1 cellular context compared by ENCODE assay signal in the genomic region with DNA sequence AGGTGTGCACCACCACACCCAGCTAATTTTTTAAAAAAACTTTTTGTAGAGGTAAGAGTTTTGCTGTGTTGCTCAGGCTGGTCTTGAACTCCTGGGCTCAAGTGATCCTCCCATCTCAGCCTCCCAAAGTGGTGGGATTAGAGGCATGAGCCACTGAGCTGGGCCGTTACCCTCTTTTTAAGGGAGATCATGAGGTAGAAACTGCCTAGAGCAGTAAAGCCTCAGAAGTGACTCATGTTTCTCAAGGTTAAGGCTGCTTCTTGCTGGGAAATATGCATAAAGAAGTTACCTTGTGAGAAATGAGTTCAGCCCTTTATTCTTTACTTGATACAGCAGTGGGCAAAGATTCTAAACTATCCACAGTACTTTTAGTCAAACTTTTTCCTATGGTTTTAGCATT.
TF ChIP-seq lines count a peak whose summit lies in the region.

No MANE protein-coding gene starts in this region.

TF ChIP-seq in GM12878, 131 proteins besides CTCF, POLR2A, EP300 and RAD21 (continued from another document):
- TF ChIP-seq FOXK2 (IDR thresholded peaks at IDR 0.05), result no peak
- TF ChIP-seq ZNF207 (IDR thresholded peaks at IDR 0.05; ENCODE audit: borderline replicate concordance), result no peak
- TF ChIP-seq NFIC (IDR thresholded peaks at IDR 0.05; ENCODE audit: low read depth, low read length), result no peak
- TF ChIP-seq DPF2 (IDR thresholded peaks at IDR 0.05), result no peak
- no peak for TF ChIP-seq USF1 (IDR thresholded peaks at IDR 0.05; ENCODE audit: borderline replicate concordance, extremely low read length, insufficient read depth, low read depth, low read length)
- TF ChIP-seq NKRF (conservative IDR thresholded peaks at IDR 0.05), result no peak
- TF ChIP-seq ZNF622 (IDR thresholded peaks at IDR 0.05), result no peak
- no peak for TF ChIP-seq IKZF2 (IDR thresholded peaks at IDR 0.05)
- TF ChIP-seq ZSCAN29 (IDR thresholded peaks at IDR 0.05), result no peak
- no peak for TF ChIP-seq CHD2 (IDR thresholded peaks at IDR 0.05; ENCODE audit: borderline replicate concordance, low read depth, low read length)
- no peak for TF ChIP-seq FOXM1 (IDR thresholded peaks at IDR 0.05; ENCODE audit: low read depth, low read length)
- no peak for TF ChIP-seq MYC (IDR thresholded peaks at IDR 0.05; ENCODE audit: insufficient read depth, insufficient read length, insufficient replicate concordance, low read length, severe bottlenecking)
- TF ChIP-seq ZNF274 (IDR thresholded peaks at IDR 0.05; ENCODE audit: insufficient read depth, insufficient read length), result no peak
- TF ChIP-seq YY1 (IDR thresholded peaks at IDR 0.05; ENCODE audit: low read depth, low read length), result no peak
- no peak for TF ChIP-seq NR2C1 (IDR thresholded peaks at IDR 0.05)
